Comparison of ENCODE assay signal across 8 cellular contexts in genomic region chr9:110069326-110070248, GRCh38.
DNase-seq lines count a peak whose midpoint lies in the region; ATAC-seq and TF ChIP-seq lines count a peak whose summit lies in the region.

No MANE protein-coding gene starts in this region.

- H3K9me3 ChIP-seq in mammary epithelial cell (replicated peaks; ENCODE audit: insufficient read depth, low read length), result no peaks in the 10 kb centered on the region
- no peaks in the 10 kb centered on the region for H3K9me3 ChIP-seq in lower lobe of right lung

- H3K9ac ChIP-seq in mammary epithelial cell (ENCODE audit: insufficient read depth, low read length), result no peak overlapping the region

- no peak for DNase-seq in activated CD4-positive, CD25-positive, alpha-beta regulatory T cell (lab: John Stamatoyannopoulos, UW)
- DNase-seq in mammary epithelial cell, result peak; percentile 17
- peak; percentile 66 for DNase-seq in lower lobe of right lung
- no peak for DNase-seq in NCI-H128 (lab: John Stamatoyannopoulos, UW; ENCODE audit: unreplicated experiment)
- DNase-seq in DMS53 (lab: John Stamatoyannopoulos, UW), result no peak
- no peak for DNase-seq in SK-N-DZ (ENCODE audit: low spot score)
- DNase-seq in NCI-H524 (lab: John Stamatoyannopoulos, UW), result no peak

- H4K20me1 ChIP-seq in mammary epithelial cell (ENCODE audit: insufficient read depth, low read length), result peaks cover 6% of the 10 kb centered on the region

- WGBS in mammary epithelial cell (ENCODE audit: low coverage, missing lambda C conversion rate), result 91% methylated on average over 13 of the region's 14 CpGs

- ATAC-seq in activated CD4-positive, CD25-positive, alpha-beta regulatory T cell treated with anti-CD3 and anti-CD28 coated beads, Interleukin-2, amount 50 U/mL, for 24 hours, result peak; percentile 41
- ATAC-seq in lower lobe of right lung, result peak; percentile 66 to 69

- H3K27me3 ChIP-seq in mammary epithelial cell (ENCODE audit: insufficient read depth, low read length) (no peaks in the 10 kb centered on the region), lower lobe of right lung (ENCODE audit: low read depth) (no peaks in the 10 kb centered on the region)

- H3K79me2 ChIP-seq in mammary epithelial cell (ENCODE audit: insufficient read depth, low read length), result peaks cover 99% of the 10 kb centered on the region

- CTCF ChIA-PET in mammary epithelial cell (lab: Charles Lee; ENCODE audit: low non-redundant PET), result no interaction called here

- BruUV-seq in mammary epithelial cell (replicated peaks; lab: Mats Ljungman, UMichigan), result no TSS peak

- in situ Hi-C loops in mammary epithelial cell (cut with MboI; ENCODE audit: low sequenced_read_pairs in 2 of 2), result loop anchor here (10.0 to 25.0 kb wide), 2 partner anchors 495 to 507 kb away; no protein-coding TSS in a partner anchor

- H3K36me3 ChIP-seq in mammary epithelial cell (ENCODE audit: insufficient read depth, low read length) (no peaks in the 10 kb centered on the region), lower lobe of right lung (no peaks in the 10 kb centered on the region)

- TF ChIP-seq CTCF in mammary epithelial cell (conservative IDR thresholded peaks at IDR 0.05 in 1 of 2, IDR thresholded peaks at IDR 0.05 in 1 of 2; ENCODE audit: extremely low read depth in 1 of 2, insufficient read depth in 1 of 2, low read depth in 1 of 2, low read length in 2 of 2) (no peak), lower lobe of right lung (IDR thresholded peaks at IDR 0.05) (no peak)

- H3K4me3 ChIP-seq in mammary epithelial cell (replicated peaks in 1 of 3; ENCODE audit: insufficient read depth in 1 of 3, low read depth in 2 of 3, low read length in 3 of 3) (no peak overlapping the region), lower lobe of right lung (no peak overlapping the region)

- H3K4me2 ChIP-seq in mammary epithelial cell (ENCODE audit: insufficient read depth, low read depth, low read length), result no peak overlapping the region

- H3K27ac ChIP-seq in mammary epithelial cell (ENCODE audit: insufficient read depth, low read depth, low read length) (no peak overlapping the region), lower lobe of right lung (no peak overlapping the region)

- H3K4me1 ChIP-seq in mammary epithelial cell (ENCODE audit: insufficient read depth, low read length) (peaks cover 3% of the 10 kb centered on the region), lower lobe of right lung (peaks cover 71% of the 10 kb centered on the region)

- dilution Hi-C loops in mammary epithelial cell (cut with HindIII; ENCODE audit: low sequenced_read_pairs), result loop anchor here (5.0 kb wide), 2 partner anchors 48 to 78 kb away; no protein-coding TSS in a partner anchor

- intact Hi-C loops in mammary epithelial cell (cut with micrococcal nuclease), result no loop called here
- intact Hi-C loops in lower lobe of right lung (cut with DNase I), result no loop called here

- H2AFZ ChIP-seq in mammary epithelial cell (ENCODE audit: low read depth, low read length), result no peak overlapping the region

Comparison
In these comparisons a context has a peak if more than half of its experiments do, and no peak if none do; other contexts are left out.
1. DNase-seq: peak in mammary epithelial cell (single experiment) and lower lobe of right lung (single experiment); none in activated CD4-positive, CD25-positive, alpha-beta regulatory T cell (0 of 4), NCI-H128 (single experiment), DMS53 (single experiment), SK-N-DZ (single experiment) and NCI-H524 (0 of 2).